8 cellular contexts compared by ENCODE assay signal in the genomic region with DNA sequence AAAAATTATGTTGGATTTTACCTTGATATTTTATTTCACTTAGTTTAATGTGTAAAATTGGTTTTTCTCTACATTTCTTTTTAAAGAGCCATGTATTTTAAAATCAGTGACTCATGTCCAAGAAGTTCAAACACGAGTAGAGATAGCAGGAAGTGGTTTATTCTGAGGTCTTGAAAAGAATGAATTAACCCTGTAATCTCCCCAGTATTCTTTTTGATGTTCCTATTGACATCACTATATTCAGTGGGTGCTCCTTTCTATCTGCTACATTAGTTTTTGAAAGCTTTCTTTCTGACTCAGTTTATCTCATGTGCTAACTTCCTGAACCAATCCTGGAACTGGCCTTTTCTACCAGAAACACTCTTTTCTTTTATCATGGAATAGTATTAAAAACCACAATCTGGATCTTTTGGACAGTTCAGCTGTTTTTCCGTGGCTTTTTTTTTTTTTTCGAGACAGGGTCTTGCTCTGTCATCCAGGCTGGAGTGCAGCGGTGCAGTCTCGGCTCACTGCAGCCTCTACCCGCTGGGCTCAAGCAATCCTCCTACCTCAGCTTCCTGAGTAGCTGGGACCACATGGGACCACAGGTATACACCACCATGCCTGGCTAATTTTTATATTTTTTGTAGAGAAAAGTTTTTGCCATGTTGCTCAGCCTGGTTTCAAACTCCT.
A peak's percentile ranks its signal among the peaks of the same experiment; 100 is the strongest.
DNase-seq lines count a peak whose midpoint lies in the region; ATAC-seq and TF ChIP-seq lines count a peak whose summit lies in the region.

No MANE protein-coding gene starts in this region.

- H3K27ac Mint-ChIP-seq in CD4-positive, alpha-beta T cell: no peak overlapping the region

- peaks cover 20% of the 10 kb centered on the region for H3K4me1 Mint-ChIP-seq in CD4-positive, alpha-beta T cell (ENCODE audit: low read depth)

- peak; percentile 70 for ATAC-seq in CD4-positive, alpha-beta T cell (ENCODE audit: poor library complexity)
- ATAC-seq in GM21786 (IDR thresholded peaks at IDR 0.05; ENCODE audit: unreplicated experiment) (peak; percentile 62), foreskin keratinocyte (peak; percentile 67), GM19455 (IDR thresholded peaks at IDR 0.05; ENCODE audit: unreplicated experiment) (no peak)

- peak overlapping the region; percentile 78 for H3K4me3 Mint-ChIP-seq in CD4-positive, alpha-beta T cell

- H3K9me3 ChIP-seq in CD4-positive, alpha-beta T cell (ENCODE audit: control insufficient read depth, low read length): no peaks in the 10 kb centered on the region

- peaks cover 9% of the 10 kb centered on the region for H3K4me1 ChIP-seq in foreskin keratinocyte

- CTCF ChIA-PET in CD4-positive, alpha-beta T cell (lab: Charles Lee): interaction anchor here (0.7 to 1.2 kb wide), 2 partner anchors 298 to 548 kb away, joined by 3 read pairs; no protein-coding TSS in a partner anchor

- H3K27ac ChIP-seq in CD4-positive, alpha-beta T cell (ENCODE audit: low read depth, low read length): no peak overlapping the region
- no peak overlapping the region for H3K27ac ChIP-seq in foreskin keratinocyte

- no peaks in the 10 kb centered on the region for H3K9me3 Mint-ChIP-seq in CD4-positive, alpha-beta T cell

- peaks cover 6% of the 10 kb centered on the region for H3K36me3 Mint-ChIP-seq in CD4-positive, alpha-beta T cell (ENCODE audit: low read depth)

- no peaks in the 10 kb centered on the region for H3K27me3 Mint-ChIP-seq in CD4-positive, alpha-beta T cell

- H3K27me3 ChIP-seq in CD4-positive, alpha-beta T cell (ENCODE audit: control insufficient read depth, insufficient read depth, low read length): no peaks in the 10 kb centered on the region
- no peaks in the 10 kb centered on the region for H3K27me3 ChIP-seq in foreskin keratinocyte

- no peak for DNase-seq in CD4-positive, alpha-beta T cell
- peak; percentile 78 for DNase-seq in RPMI7951 (ENCODE audit: low read depth)
- peak in 1 of 2 donors; percentile 53 for DNase-seq in foreskin keratinocyte
- no peak for DNase-seq in NCI-H1436 treated with DMSO at 0.1 percent for 48 hours (lab: John Stamatoyannopoulos, UW)
- no peak for DNase-seq in NCI-H2227 (lab: John Stamatoyannopoulos, UW; ENCODE audit: unreplicated experiment)
- no peak for DNase-seq in putamen (ENCODE audit: low spot score)

- no peak for TF ChIP-seq CTCF in CD4-positive, alpha-beta T cell (IDR thresholded peaks at IDR 0.05)
- TF ChIP-seq CTCF in foreskin keratinocyte (conservative IDR thresholded peaks at IDR 0.05): no peak

- POLR2A ChIA-PET in CD4-positive, alpha-beta T cell (lab: Charles Lee): interaction anchor here (0.7 kb wide), 1 partner anchor 32 kb away, joined by 5 read pairs; no protein-coding TSS in a partner anchor

- intact Hi-C loops in CD4-positive, alpha-beta T cell (cut with DNase I, micrococcal nuclease): no loop called here
